ENCODE assay signal across 32 cellular contexts in the genomic region with DNA sequence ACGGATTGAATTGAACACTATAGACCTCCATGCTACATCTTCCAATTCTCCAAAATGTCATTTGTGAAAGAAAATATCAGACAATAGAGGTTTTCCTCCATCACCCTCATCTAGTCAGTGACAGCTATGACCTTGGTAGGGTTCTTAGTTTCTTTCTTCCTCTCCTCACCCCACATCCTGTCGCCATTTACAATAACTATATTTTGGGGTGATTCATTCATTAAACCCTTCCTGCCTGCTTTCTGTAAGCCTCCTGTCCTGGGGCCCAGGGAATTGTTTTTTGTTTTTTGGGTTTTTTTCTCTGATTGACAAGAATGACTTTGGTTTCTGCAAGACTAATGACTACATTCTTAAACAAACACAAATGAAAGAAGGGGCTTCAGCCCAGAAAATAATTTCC.
DNase-seq lines count a peak whose midpoint lies in the region; ATAC-seq, FAIRE-seq and TF ChIP-seq lines count a peak whose summit lies in the region.
"Had no signal": no experiment of that assay in that cellular context is flagged by ENCODE, and none has a peak within 500 bp of the region (broad histone marks: within the 10 kb centered on the region; RNA-seq: fewer than 3 reads in every experiment).

No MANE protein-coding gene starts in this region.

- H3K36me3 Mint-ChIP-seq in chondrocyte (ENCODE audit: low read depth): peaks cover 7% of the 10 kb centered on the region
- H3K36me3 Mint-ChIP-seq: CD4-positive, CD25-positive, alpha-beta regulatory T cell had no signal

- no peak overlapping the region for H2AK5ac ChIP-seq in mesenchymal stem cell (ENCODE audit: low read length, severe bottlenecking)

- CTCF ChIA-PET in A673 (lab: Charles Lee): no interaction called here

- H4K8ac ChIP-seq in mesenchymal stem cell (ENCODE audit: low read length): no peak overlapping the region

- FAIRE-seq in HTR-8/SVneo (lab: Jason Lieb, UNC): no peak
- FAIRE-seq: GM19239, pancreas had no signal

- H3K36me3 ChIP-seq in A673 (ENCODE audit: insufficient read depth, low read length, poor library complexity, severe bottlenecking) (no peaks in the 10 kb centered on the region), mesenchymal stem cell (ENCODE audit: control insufficient read depth in 1 of 2, insufficient read depth in 2 of 2, low read depth in 1 of 2, low read length in 2 of 2) (no peaks in the 10 kb centered on the region)
- H3K36me3 ChIP-seq: MG63, pancreas, thoracic aorta had no signal

- H3K4ac ChIP-seq in mesenchymal stem cell (ENCODE audit: low read depth in 1 of 2, low read length in 2 of 2): no peak overlapping the region

- no peaks in the 10 kb centered on the region for H3K79me1 ChIP-seq in mesenchymal stem cell (replicated peaks; ENCODE audit: low read length, poor library complexity, severe bottlenecking)

- H2AFZ ChIP-seq in mesenchymal stem cell (ENCODE audit: low read depth, low read length): no peak overlapping the region

- H3K23ac ChIP-seq in mesenchymal stem cell (ENCODE audit: low read length in 2 of 2): no peak overlapping the region

- H3K9me3 ChIP-seq in A673 (ENCODE audit: low read depth, low read length, poor library complexity, severe bottlenecking): peaks cover 10% of the 10 kb centered on the region
- no peaks in the 10 kb centered on the region for H3K9me3 ChIP-seq in mesenchymal stem cell (ENCODE audit: control insufficient read depth, low read length)
- H3K9me3 ChIP-seq: pancreas, thoracic aorta had no signal

- no peak overlapping the region for H2BK12ac ChIP-seq in mesenchymal stem cell (ENCODE audit: low read length in 2 of 2)

- H3K27me3 Mint-ChIP-seq in chondrocyte (ENCODE audit: low read depth): no peaks in the 10 kb centered on the region
- H3K27me3 Mint-ChIP-seq: activated naive CD8-positive, alpha-beta T cell treated with anti-CD3 and anti-CD28 coated beads, Interleukin-2, amount 50 U/mL, for 24 hours; CD4-positive, CD25-positive, alpha-beta regulatory T cell; stimulated activated naive CD8-positive, alpha-beta T cell treated with anti-CD3 and anti-CD28 coated beads, Interleukin-15, Interleukin-2, amounts not matched to agents 100 ng/mL and 50 ng/mL, for 24 hours had no signal

- intact Hi-C loops in A673 (cut with micrococcal nuclease; ENCODE audit: unreplicated experiment): no loop called here

- H3K4me3 ChIP-seq in A673 (ENCODE audit: low read depth, low read length, poor library complexity, severe bottlenecking) (no peak overlapping the region), mesenchymal stem cell (ENCODE audit: insufficient read depth in 1 of 2, low read depth in 1 of 2, low read length in 2 of 2) (no peak overlapping the region)
- H3K4me3 ChIP-seq: MG63, pancreas, thoracic aorta had no signal

- no peaks in the 10 kb centered on the region for H3K27me3 ChIP-seq in A673 (replicated peaks; ENCODE audit: insufficient read depth, low read depth, low read length, poor library complexity)
- H3K27me3 ChIP-seq in mesenchymal stem cell (ENCODE audit: control insufficient read depth in 1 of 2, insufficient read depth in 1 of 2, low read length in 2 of 2): no peaks in the 10 kb centered on the region
- H3K27me3 ChIP-seq: MG63, pancreas had no signal

- no CpG with 5 or more reads among the region's 2 CpGs for WGBS in mesenchymal stem cell

- peak overlapping the region; percentile 25 for H3K9ac ChIP-seq in mesenchymal stem cell (ENCODE audit: low read length)

- H3K18ac ChIP-seq in mesenchymal stem cell (ENCODE audit: low read depth in 1 of 2, low read length in 2 of 2): no peak overlapping the region

- DNase-seq in A673 (ENCODE audit: low spot score) (peak; percentile 67), LHCN-M2 (ENCODE audit: low read depth) (peak; percentile 69), chondrocyte (ENCODE audit: low spot score) (no peak), mesenchymal stem cell (no peak), HTR-8/SVneo (ENCODE audit: insufficient read length, low spot score) (no peak), AG08395 (ENCODE audit: low spot score) (no peak), NCI-H1436 treated with DMSO at 0.1 percent for 48 hours (lab: John Stamatoyannopoulos, UW) (no peak)
- DNase-seq: 8988T; activated CD4-positive, alpha-beta T cell treated with anti-CD3 and anti-CD28 coated beads, Interleukin-2, amount 50 U/mL, for 1 hour; activated CD4-positive, CD25-positive, alpha-beta regulatory T cell; activated gamma-delta T cell treated with Interleukin-2 at 50 U/mL for 16 hours; activated naive CD8-positive, alpha-beta T cell treated with anti-CD3 and anti-CD28 coated beads, Interleukin-2, amount 50 U/mL, for 24 hours; activated T-cell treated with anti-CD3 and anti-CD28 coated beads, Interleukin-2, amount 50 U/mL, for 1 hour; AML-193; CD4-positive, CD25-positive, alpha-beta regulatory T cell; cerebellar nuclear complex; DND-41; mammary epithelial cell; NCI-H1105 treated with DMSO at 0.1 percent for 48 hours; NCI-H1930; NCI-H524 treated with DMSO at 0.1 percent for 48 hours; nephron progenitor cell; OCI-M1; pancreas; retina; stimulated activated CD4-positive, alpha-beta T cell treated with anti-CD3 and anti-CD28 coated beads, Interleukin-2, amount 100 ng/mL, for 24 hours had no signal

- H3K27ac ChIP-seq in A673 (ENCODE audit: low read depth, low read length, poor library complexity, severe bottlenecking) (peak overlapping the region; percentile 51), mesenchymal stem cell (ENCODE audit: low read length, poor library complexity, severe bottlenecking) (no peak overlapping the region)
- H3K27ac ChIP-seq: pancreas, RWPE1, thoracic aorta had no signal

- no peak overlapping the region for H2BK15ac ChIP-seq in mesenchymal stem cell (ENCODE audit: low read depth, poor library complexity, severe bottlenecking)

- peaks cover 14% of the 10 kb centered on the region for H3K9me3 Mint-ChIP-seq in chondrocyte (ENCODE audit: low read depth)
- H3K9me3 Mint-ChIP-seq: nephron progenitor cell had no signal

- POLR2A ChIA-PET in A673 (lab: Charles Lee; ENCODE audit: low non-redundant PET): interaction anchor here (0.6 kb wide), 1 partner anchor 62 kb away, joined by 3 read pairs; no protein-coding TSS in a partner anchor

- no peak overlapping the region for H2BK5ac ChIP-seq in mesenchymal stem cell (ENCODE audit: low read depth, low read length, poor library complexity, severe bottlenecking)

- H3K14ac ChIP-seq in mesenchymal stem cell (ENCODE audit: low read length in 2 of 2): no peak overlapping the region

- peak overlapping the region; percentile 2 for H3K27ac Mint-ChIP-seq in chondrocyte (ENCODE audit: unreplicated experiment)
- H3K27ac Mint-ChIP-seq: activated naive CD8-positive, alpha-beta T cell treated with anti-CD3 and anti-CD28 coated beads, Interleukin-2, amount 50 U/mL, for 24 hours; CD4-positive, CD25-positive, alpha-beta regulatory T cell; nephron progenitor cell; stimulated activated naive CD8-positive, alpha-beta T cell treated with anti-CD3 and anti-CD28 coated beads, Interleukin-15, Interleukin-2, amounts not matched to agents 100 ng/mL and 50 ng/mL, for 24 hours had no signal

- H3K4me1 Mint-ChIP-seq in chondrocyte (ENCODE audit: low read depth): peaks cover 19% of the 10 kb centered on the region
- H3K4me1 Mint-ChIP-seq: activated naive CD8-positive, alpha-beta T cell treated with anti-CD3 and anti-CD28 coated beads, Interleukin-2, amount 50 U/mL, for 24 hours had no signal

- peaks cover 19% of the 10 kb centered on the region for H3K4me1 ChIP-seq in A673 (ENCODE audit: insufficient read depth, low read length, poor library complexity, severe bottlenecking)
- no peaks in the 10 kb centered on the region for H3K4me1 ChIP-seq in mesenchymal stem cell (ENCODE audit: control insufficient read depth, insufficient read depth, low read depth, low read length)
- H3K4me1 ChIP-seq: pancreas had no signal

- H3K4me2 ChIP-seq in mesenchymal stem cell (ENCODE audit: low read length, poor library complexity, severe bottlenecking): no peak overlapping the region

- H3K4me3 Mint-ChIP-seq in chondrocyte (ENCODE audit: unreplicated experiment): no peak overlapping the region
- H3K4me3 Mint-ChIP-seq: activated naive CD8-positive, alpha-beta T cell treated with anti-CD3 and anti-CD28 coated beads, Interleukin-2, amount 50 U/mL, for 24 hours; CD4-positive, CD25-positive, alpha-beta regulatory T cell; nephron progenitor cell; stimulated activated naive CD8-positive, alpha-beta T cell treated with anti-CD3 and anti-CD28 coated beads, Interleukin-15, Interleukin-2, amounts not matched to agents 100 ng/mL and 50 ng/mL, for 24 hours had no signal

- no peak overlapping the region for H2BK120ac ChIP-seq in mesenchymal stem cell (ENCODE audit: low read depth, low read length)

- no peak for ATAC-seq in HG02938 (IDR thresholded peaks at IDR 0.05; ENCODE audit: unreplicated experiment)
- ATAC-seq: activated naive CD8-positive, alpha-beta T cell treated with anti-CD3 and anti-CD28 coated beads, Interleukin-2, amount 50 U/mL, for 24 hours; pancreas had no signal

- no peak overlapping the region for H4K91ac ChIP-seq in mesenchymal stem cell (ENCODE audit: low read length)

- no peak for TF ChIP-seq CTCF in A673 (conservative IDR thresholded peaks at IDR 0.05; ENCODE audit: low read depth, low read length)
- TF ChIP-seq CTCF in chondrocyte (IDR thresholded peaks at IDR 0.05): no peak

- no TSS peak for BruUV-seq in A673 (replicated peaks; lab: Mats Ljungman, UMichigan)

Comparison
In these comparisons a context has a peak if more than half of its experiments do, and no peak if none do; other contexts are left out.
1. DNase-seq: peak in A673 (single experiment) and LHCN-M2 (single experiment); none in chondrocyte (single experiment), mesenchymal stem cell (single experiment), HTR-8/SVneo (single experiment), AG08395 (single experiment) and NCI-H1436 treated with DMSO at 0.1 percent for 48 hours (single experiment).